In genomic region chr1:40153073-40153770, GRCh38 we compare ENCODE assay signal across 8 cellular contexts. TPM values are rescaled to one million over a fixed set of nuclear protein-coding genes. Genes with fewer than 3 reads are reported as not detected.
A peak's percentile ranks its signal among the peaks of the same experiment; 100 is the strongest.
DNase-seq lines count a peak whose midpoint lies in the region; ATAC-seq and TF ChIP-seq lines count a peak whose summit lies in the region.

No MANE protein-coding gene starts in this region.

- no peaks in the 10 kb centered on the region for H3K27me3 Mint-ChIP-seq in CD8-positive, alpha-beta T cell (ENCODE audit: low read depth)
- H3K27me3 Mint-ChIP-seq in IgD-negative memory B cell: no peaks in the 10 kb centered on the region

- WGBS in liver: 1% methylated on average over 2 of the region's 2 CpGs
- 0% methylated on average over 2 of the region's 2 CpGs; no CpG with 5 or more reads in 1 of the 2 donors for WGBS in transverse colon (ENCODE audit: low coverage in 1 of 2), 2 donors

- no peak overlapping the region for H3K4me3 ChIP-seq in CD8-positive, alpha-beta T cell (ENCODE audit: low read depth, low read length)
- H3K4me3 ChIP-seq in Panc1 (ENCODE audit: low read depth in 2 of 2, low read length in 2 of 2) (peak overlapping the region in 1 of 2 experiments; percentile 15; a peak in 2 of 4 replicates), cardiac fibroblast (replicated peaks in 1 of 2; ENCODE audit: low read depth in 2 of 2, low read length in 2 of 2) (no peak overlapping the region), liver (ENCODE audit: low read depth in 1 of 3, low read length in 3 of 3) (no peak overlapping the region), transverse colon (no peak overlapping the region)

- no peaks in the 10 kb centered on the region for H3K4me1 ChIP-seq in CD8-positive, alpha-beta T cell (ENCODE audit: insufficient read depth, low read length)
- no peaks in the 10 kb centered on the region; the same call in 1 of the 2 replicates for H3K4me1 ChIP-seq in Panc1 (ENCODE audit: control insufficient read depth, insufficient read depth, low read length)
- peaks cover 0 to 3% (median 0%) of the 10 kb centered on the region in 4 donors for H3K4me1 ChIP-seq in liver (ENCODE audit: control insufficient read depth in 4 of 4, insufficient read depth in 4 of 4, low read length in 3 of 4)
- H3K4me1 ChIP-seq in transverse colon: no peaks in the 10 kb centered on the region

- H3K36me3 Mint-ChIP-seq in CD8-positive, alpha-beta T cell: no peaks in the 10 kb centered on the region
- no peaks in the 10 kb centered on the region for H3K36me3 Mint-ChIP-seq in IgD-negative memory B cell

- peak; percentile 88 for ATAC-seq in CD8-positive, alpha-beta T cell
- peak; percentile 70 for ATAC-seq in GM18517 (IDR thresholded peaks at IDR 0.05; ENCODE audit: unreplicated experiment)
- ATAC-seq in Panc1: peak; percentile 70

- no peak for TF ChIP-seq EP300 in transverse colon (IDR thresholded peaks at IDR 0.05; ENCODE audit: low read depth)

- no peak overlapping the region for H3K9ac ChIP-seq in liver (ENCODE audit: low read depth in 1 of 2, low read length in 2 of 2)

- peak overlapping the region; percentile 65 for H3K27ac Mint-ChIP-seq in CD8-positive, alpha-beta T cell
- peak overlapping the region in 2 of 3 donors; percentile 94 for H3K27ac Mint-ChIP-seq in IgD-negative memory B cell

- CTCF ChIA-PET in CD8-positive, alpha-beta T cell (lab: Charles Lee): interaction anchor here (0.6 to 11.2 kb wide), 56 partner anchors 9 to 1134 kb away, joined by 3 to 312 read pairs (median 4); partner anchors contain the start of genes COL9A2, RLF, TMCO2 and ZNF684
- CTCF ChIA-PET in Panc1 (lab: Charles Lee): interaction anchor here (0.5 to 2.1 kb wide), 11 partner anchors 9 to 439 kb away, joined by 3 to 18 read pairs (median 7); no protein-coding TSS in a partner anchor

- H3K27ac ChIP-seq in CD8-positive, alpha-beta T cell (ENCODE audit: low read depth, low read length): no peak overlapping the region
- H3K27ac ChIP-seq in Panc1 (ENCODE audit: low read length): no peak overlapping the region
- H3K27ac ChIP-seq in liver (ENCODE audit: low read depth in 1 of 2, low read length in 2 of 2): no peak overlapping the region
- no peak overlapping the region for H3K27ac ChIP-seq in transverse colon

- no TSS peak for BruUV-seq in Panc1 (replicated peaks; lab: Mats Ljungman, UMichigan)

- TF ChIP-seq POLR2A in transverse colon (IDR thresholded peaks at IDR 0.05): no peak

- H3K4me1 Mint-ChIP-seq in CD8-positive, alpha-beta T cell (ENCODE audit: low read depth): peaks cover 9% of the 10 kb centered on the region
- H3K4me1 Mint-ChIP-seq in IgD-negative memory B cell: peaks cover 11 to 22% (median 18%) of the 10 kb centered on the region in 3 donors

- TF ChIP-seq CTCF in CD8-positive, alpha-beta T cell (IDR thresholded peaks at IDR 0.05): peak; percentile 76
- TF ChIP-seq CTCF in Panc1 (IDR thresholded peaks at IDR 0.05) (peak; percentile 79; the same call in 1 of the 2 replicates), cardiac fibroblast (IDR thresholded peaks at IDR 0.05; ENCODE audit: low read depth, low read length) (peak; percentile 75), liver (IDR thresholded peaks at IDR 0.05; ENCODE audit: low read depth, low read length, missing input control) (peak; percentile 63), transverse colon (IDR thresholded peaks at IDR 0.05) (peak; percentile 57 to 67 (median 63))

- peak in 3 of 7 experiments; percentile 5 to 37 (median 25) for DNase-seq in CD8-positive, alpha-beta T cell
- DNase-seq in Panc1 (ENCODE audit: low read depth, low spot score) (peak; percentile 59), cardiac fibroblast (ENCODE audit: low read depth in 2 of 2) (peak; percentile 80), transverse colon (no peak), UCSD-AML1 (lab: John Stamatoyannopoulos, UW; ENCODE audit: unreplicated experiment) (no peak)

- POLR2A ChIA-PET in CD8-positive, alpha-beta T cell (lab: Charles Lee): interaction anchor here (0.7 to 2.6 kb wide), 5 partner anchors 9 to 186 kb away, joined by 8 to 15 read pairs (median 9); partner anchors contain the start of genes COL9A2 and RLF
- POLR2A ChIA-PET in Panc1 (lab: Charles Lee): interaction anchor here (0.6 kb wide), 1 partner anchor 261 kb away, joined by 6 read pairs; no protein-coding TSS in a partner anchor

- H3K4me3 Mint-ChIP-seq in CD8-positive, alpha-beta T cell: peak overlapping the region; percentile 20
- peak overlapping the region; percentile 65 to 89 (median 77) for H3K4me3 Mint-ChIP-seq in IgD-negative memory B cell

- TF ChIP-seq RAD21 in liver (IDR thresholded peaks at IDR 0.05): peak; percentile 83 to 86

- in situ Hi-C loops in Panc1 (cut with HindIII; ENCODE audit: low pct_unique_long_range_greater_than_20kb, low sequenced_read_pairs): no loop called here
- in situ Hi-C loops in transverse colon (cut with MboI; ENCODE audit: low pct_ligation_motif_present in 1 of 4, low pct_unique_long_range_greater_than_20kb in 1 of 4, low sequenced_read_pairs in 3 of 4): loop anchor here in 1 of 4 donors (5.0 kb wide), 1 partner anchor 184 kb away; no protein-coding TSS in a partner anchor

- no peaks in the 10 kb centered on the region for H3K9me3 Mint-ChIP-seq in CD8-positive, alpha-beta T cell
- no peaks in the 10 kb centered on the region for H3K9me3 Mint-ChIP-seq in IgD-negative memory B cell

- no peaks in the 10 kb centered on the region for H3K9me3 ChIP-seq in CD8-positive, alpha-beta T cell (ENCODE audit: low read length)
- H3K9me3 ChIP-seq in Panc1 (ENCODE audit: control insufficient read depth, insufficient read depth, low read depth, low read length) (no peaks in the 10 kb centered on the region), liver (ENCODE audit: control insufficient read depth in 4 of 4, low read length in 3 of 4) (no peaks in the 10 kb centered on the region), transverse colon (no peaks in the 10 kb centered on the region)

- H3K27me3 ChIP-seq in CD8-positive, alpha-beta T cell (ENCODE audit: insufficient read depth, low read length): no peaks in the 10 kb centered on the region
- H3K27me3 ChIP-seq in Panc1 (ENCODE audit: control insufficient read depth, insufficient read depth, low read length) (no peaks in the 10 kb centered on the region; the same call in 1 of the 2 replicates), liver (ENCODE audit: control insufficient read depth in 4 of 4, insufficient read depth in 4 of 4, low read length in 3 of 4) (no peaks in the 10 kb centered on the region), transverse colon (peaks cover 5% of the 10 kb centered on the region)

- intact Hi-C loops in CD8-positive, alpha-beta T cell (cut with DNase I, micrococcal nuclease): loop anchor here (1.0 to 5.0 kb wide), 5 partner anchors 8 to 514 kb away; partner anchors contain the start of genes RIMS3 (in 1 of the 2) and RLF (in 1 of the 2)
- intact Hi-C loops in Panc1 (cut with micrococcal nuclease; ENCODE audit: unreplicated experiment) (loop anchor here (2.0 kb wide), 1 partner anchor 186 kb away; no protein-coding TSS in a partner anchor), transverse colon (cut with DNase I; ENCODE audit: low total_unique reads) (loop anchor here (10.0 kb wide), 1 partner anchor 162 kb away; the partner anchor contains the start of gene COL9A2)

- H3K36me3 ChIP-seq in CD8-positive, alpha-beta T cell (ENCODE audit: insufficient read depth, low read length): no peaks in the 10 kb centered on the region
- H3K36me3 ChIP-seq in Panc1 (ENCODE audit: control insufficient read depth, insufficient read depth, low read length): no peaks in the 10 kb centered on the region
- no peaks in the 10 kb centered on the region for H3K36me3 ChIP-seq in liver (ENCODE audit: control insufficient read depth in 4 of 4, insufficient read depth in 3 of 4, low read depth in 1 of 4, low read length in 3 of 4)
- no peaks in the 10 kb centered on the region for H3K36me3 ChIP-seq in transverse colon

TF ChIP-seq in liver, 16 proteins besides CTCF, POLR2A, EP300 and RAD21 (continues in another document):
- TF ChIP-seq HNF4A (conservative IDR thresholded peaks at IDR 0.05) (no peak), TAF1 (conservative IDR thresholded peaks at IDR 0.05) (no peak), EGR1 (IDR thresholded peaks at IDR 0.05; ENCODE audit: low read depth in 2 of 2) (no peak), JUND (IDR thresholded peaks at IDR 0.05) (no peak), FOXA2 (IDR thresholded peaks at IDR 0.05) (no peak), YY1 (IDR thresholded peaks at IDR 0.05) (no peak), ZBTB33 (IDR thresholded peaks at IDR 0.05) (no peak), SP1 (IDR thresholded peaks at IDR 0.05) (no peak), FOXA1 (IDR thresholded peaks at IDR 0.05) (no peak), MAX (IDR thresholded peaks at IDR 0.05) (no peak)

RNA-seq across cellular contexts. Expression of gene RLF, which starts 8.0 kb away (rescaled TPM):
- total RNA-seq in CD8-positive, alpha-beta T cell: 10 to 100 TPM; 62.2 to 62.6 TPM
- polyA plus RNA-seq in IgD-negative memory B cell (8.0 TPM), liver (1 to 10 TPM; 1.7 to 2.5 TPM)
- total RNA-seq in Panc1 (2021; ENCODE audit: unreplicated experiment) (15.7 TPM), liver (10 to 100 TPM; 10.2 to 13.4 TPM), transverse colon (10 to 100 TPM; 11.2 to 18.3 (median 13.9) TPM)
- polyA plus RNA-seq in Panc1 (2012; ENCODE audit: insufficient read length): 5.0 TPM

RNA-seq across cellular contexts. Expression of gene PPT1, which starts 56.2 kb away (rescaled TPM):
- 10 to 100 TPM; 32.2 to 34.2 TPM for total RNA-seq in CD8-positive, alpha-beta T cell
- 107 TPM for polyA plus RNA-seq in IgD-negative memory B cell
- total RNA-seq in Panc1 (2021; ENCODE audit: unreplicated experiment): 158 TPM
- polyA plus RNA-seq in Panc1 (2012; ENCODE audit: insufficient read length): 106 TPM
- 10 to 100 TPM; 20.3 to 46.8 TPM for total RNA-seq in liver
- 10 to 100 TPM; 15.4 to 33.9 TPM for polyA plus RNA-seq in liver
- 10 to 100 TPM in 3 of 4 donors, 1 to 10 TPM in 1; 6.4 to 28.9 (median 18.0) TPM for total RNA-seq in transverse colon

Comparison
In these comparisons a context has a peak if more than half of its experiments do, and no peak if none do; other contexts are left out.
1. DNase-seq: peak in Panc1 (single experiment) and cardiac fibroblast (2 of 2); none in transverse colon (single experiment) and UCSD-AML1 (single experiment).
2. Peak in every context shown above with its lines, with median percentiles within 50 percentile points of each other: ATAC-seq and CTCF ChIP-seq.